ENCODE assay signal across 14 cellular contexts in genomic region chr2:8511868-8512612, GRCh38.
DNase-seq lines count a peak whose midpoint lies in the region; ATAC-seq and TF ChIP-seq lines count a peak whose summit lies in the region.
"Had no signal": no experiment of that assay in that cellular context is flagged by ENCODE, and none has a peak within 500 bp of the region (broad histone marks: within the 10 kb centered on the region; RNA-seq: fewer than 3 reads in every experiment).

No MANE protein-coding gene starts in this region.

- TF ChIP-seq CTCF in MM.1S (IDR thresholded peaks at IDR 0.05; ENCODE audit: low read length) (no peak), astrocyte of the cerebellum (IDR thresholded peaks at IDR 0.05; ENCODE audit: low read depth, low read length, missing control alignments) (no peak), WERI-Rb-1 (IDR thresholded peaks at IDR 0.05; ENCODE audit: low read depth, low read length) (no peak)

- in situ Hi-C loops in astrocyte of the cerebellum (cut with HindIII; ENCODE audit: low sequenced_read_pairs), result no loop called here

- peaks cover 14% of the 10 kb centered on the region for H3K36me3 Mint-ChIP-seq in natural killer cell treated with Interleukin-12 subunit alpha and Interleukin-12 subunit beta and Interleukin-15 and Interleukin-18, amount 100 ng/mL, for 72 hours
- H3K36me3 Mint-ChIP-seq: type B pancreatic cell had no signal

- no peaks in the 10 kb centered on the region for H3K9me3 ChIP-seq in MM.1S (replicated peaks; ENCODE audit: insufficient read depth, low read length)
- peaks cover 10% of the 10 kb centered on the region for H3K9me3 ChIP-seq in WERI-Rb-1 (ENCODE audit: severe bottlenecking)
- H3K9me3 ChIP-seq: psoas muscle had no signal

- peaks cover 28% of the 10 kb centered on the region for H3F3A ChIP-seq in MM.1S (ENCODE audit: insufficient read depth, low read length)

- peaks cover 59 to 66% of the 10 kb centered on the region in 2 donors for H3K4me1 Mint-ChIP-seq in natural killer cell treated with Interleukin-12 subunit alpha and Interleukin-12 subunit beta and Interleukin-15 and Interleukin-18, amount 100 ng/mL, for 72 hours (ENCODE audit: low read depth in 2 of 2)

- H3K79me2 ChIP-seq in MM.1S (ENCODE audit: low read length), result no peaks in the 10 kb centered on the region

- DNase-seq in DMS53 (lab: John Stamatoyannopoulos, UW) (peak; percentile 57), DMS53 treated with DMSO at 0.1 percent for 48 hours (lab: John Stamatoyannopoulos, UW; ENCODE audit: unreplicated experiment) (no peak), MM.1S (peak; percentile 12), astrocyte of the cerebellum (ENCODE audit: low read depth) (peak; percentile 42), WERI-Rb-1 (no peak), NCI-H524 (lab: John Stamatoyannopoulos, UW) (no peak), NCI-H1436 treated with DMSO at 0.1 percent for 48 hours (lab: John Stamatoyannopoulos, UW) (no peak)
- DNase-seq in natural killer cell treated with Interleukin-12 subunit alpha and Interleukin-12 subunit beta and Interleukin-15 and Interleukin-18, amount 100 ng/mL, for 72 hours (ENCODE audit: low spot score), result no peak
- DNase-seq: Kasumi-1, NCI-H526, psoas muscle had no signal

- H3K27ac ChIP-seq in MM.1S (ENCODE audit: low read length), result no peak overlapping the region
- no peak overlapping the region for H3K27ac ChIP-seq in WERI-Rb-1
- H3K27ac ChIP-seq: 22Rv1, cardiac muscle cell, psoas muscle had no signal

- H4K20me1 ChIP-seq in MM.1S (ENCODE audit: insufficient read depth, low read length), result no peaks in the 10 kb centered on the region

- no peaks in the 10 kb centered on the region for H3K9me2 ChIP-seq in MM.1S (replicated peaks; ENCODE audit: insufficient read depth, low read length)

- H3K27ac Mint-ChIP-seq in natural killer cell treated with Interleukin-12 subunit alpha and Interleukin-12 subunit beta and Interleukin-15 and Interleukin-18, amount 100 ng/mL, for 72 hours, result peak overlapping the region; percentile 82 to 85
- H3K27ac Mint-ChIP-seq: type B pancreatic cell had no signal

- no peak overlapping the region for H3K4me2 ChIP-seq in MM.1S (ENCODE audit: low read depth, low read length)

- peak overlapping the region; percentile 65 for H3K4me3 Mint-ChIP-seq in natural killer cell treated with Interleukin-12 subunit alpha and Interleukin-12 subunit beta and Interleukin-15 and Interleukin-18, amount 100 ng/mL, for 72 hours
- H3K4me3 Mint-ChIP-seq: type B pancreatic cell had no signal

- H3K4me3 ChIP-seq in MM.1S (ENCODE audit: low read length) (no peak overlapping the region), astrocyte of the cerebellum (ENCODE audit: low read depth, low read length) (no peak overlapping the region), WERI-Rb-1 (ENCODE audit: low read depth, low read length) (no peak overlapping the region)
- H3K4me3 ChIP-seq: cardiac muscle cell, psoas muscle had no signal

- H3K27me3 ChIP-seq in MM.1S (replicated peaks; ENCODE audit: insufficient read depth, low read length) (no peaks in the 10 kb centered on the region), WERI-Rb-1 (ENCODE audit: insufficient read depth, low read depth, severe bottlenecking) (no peaks in the 10 kb centered on the region)
- H3K27me3 ChIP-seq: cardiac muscle cell had no signal

- H3K4me1 ChIP-seq in MM.1S (ENCODE audit: low read length), result peaks cover 45% of the 10 kb centered on the region
- H3K4me1 ChIP-seq: psoas muscle had no signal

- no peaks in the 10 kb centered on the region for H3K9me3 Mint-ChIP-seq in natural killer cell treated with Interleukin-12 subunit alpha and Interleukin-12 subunit beta and Interleukin-15 and Interleukin-18, amount 100 ng/mL, for 72 hours

- H3K9ac ChIP-seq in MM.1S (ENCODE audit: low read length), result no peak overlapping the region

- ATAC-seq in natural killer cell treated with Interleukin-12 subunit alpha and Interleukin-12 subunit beta and Interleukin-15 and Interleukin-18, amount 100 ng/mL, for 72 hours, result peak; percentile 45 to 60
- ATAC-seq: psoas muscle had no signal

- H2AFZ ChIP-seq in MM.1S (ENCODE audit: low read length), result no peak overlapping the region

- no peaks in the 10 kb centered on the region for H3K27me3 Mint-ChIP-seq in natural killer cell treated with Interleukin-12 subunit alpha and Interleukin-12 subunit beta and Interleukin-15 and Interleukin-18, amount 100 ng/mL, for 72 hours
- H3K27me3 Mint-ChIP-seq: type B pancreatic cell had no signal

- H3K36me3 ChIP-seq in MM.1S (replicated peaks; ENCODE audit: insufficient read depth, low read length) (no peaks in the 10 kb centered on the region), WERI-Rb-1 (no peaks in the 10 kb centered on the region)
- H3K36me3 ChIP-seq: cardiac muscle cell had no signal

Comparison
In these comparisons a context has a peak if more than half of its experiments do, and no peak if none do; other contexts are left out.
1. DNase-seq: peak in DMS53 (single experiment), MM.1S (single experiment) and astrocyte of the cerebellum (single experiment); none in DMS53 treated with DMSO at 0.1 percent for 48 hours (single experiment), natural killer cell treated with Interleukin-12 subunit alpha and Interleukin-12 subunit beta and Interleukin-15 and Interleukin-18, amount 100 ng/mL, for 72 hours (single experiment), WERI-Rb-1 (single experiment), NCI-H524 (0 of 2) and NCI-H1436 treated with DMSO at 0.1 percent for 48 hours (single experiment).